Comparison of ENCODE assay signal across 9 cellular contexts in the genomic region with DNA sequence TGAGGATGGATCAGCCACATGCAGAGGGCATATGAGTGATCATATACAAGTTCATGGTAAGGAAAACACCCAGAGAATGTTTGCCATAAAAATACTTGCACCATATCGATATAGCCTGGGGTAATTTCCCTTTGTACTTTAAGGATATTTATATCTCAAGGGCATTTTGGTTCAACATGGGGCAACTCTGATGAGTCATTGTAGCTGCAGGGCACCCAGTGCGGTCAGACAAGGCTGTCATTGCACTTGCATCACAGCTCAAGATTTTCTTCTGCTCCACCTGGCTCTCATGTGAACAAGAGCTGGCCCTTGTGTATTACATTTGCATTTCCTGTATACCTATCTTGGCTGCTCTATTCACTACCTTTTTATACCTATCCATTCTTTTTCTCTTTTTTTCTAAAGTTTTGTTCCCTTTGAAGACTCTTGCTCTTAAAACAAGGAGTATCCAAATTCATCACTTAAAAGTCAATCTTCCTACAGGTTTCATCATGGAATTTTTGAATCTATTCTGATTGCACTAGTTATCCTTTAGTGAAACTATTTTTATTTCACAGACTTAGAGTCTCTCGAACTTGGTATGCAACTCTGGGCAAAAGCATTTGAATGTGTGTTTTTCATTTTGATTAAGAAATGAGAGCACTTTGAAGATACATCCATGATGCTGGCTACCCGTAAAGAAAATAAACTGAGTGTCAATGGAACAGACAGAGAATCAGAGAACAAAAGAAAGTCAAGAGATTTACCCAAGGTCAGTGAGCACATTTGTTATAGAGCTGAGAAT.
DNase-seq lines count a peak whose midpoint lies in the region; ATAC-seq, FAIRE-seq and TF ChIP-seq lines count a peak whose summit lies in the region.
"Had no signal": no experiment of that assay in that cellular context is flagged by ENCODE, and none has a peak within 500 bp of the region (broad histone marks: within the 10 kb centered on the region; RNA-seq: fewer than 3 reads in every experiment).

No MANE protein-coding gene starts in this region.

- no peak overlapping the region for H3K4me3 Mint-ChIP-seq in glutamatergic neuron (ENCODE audit: unreplicated experiment)
- no peak overlapping the region for H3K4me3 Mint-ChIP-seq in immature natural killer cell
- H3K4me3 Mint-ChIP-seq in T-helper 17 cell, result no peak overlapping the region
- H3K4me3 Mint-ChIP-seq: brain had no signal

- TF ChIP-seq CTCF in HFF-Myc (IDR thresholded peaks at IDR 0.05; ENCODE audit: low read depth, low read length, missing control alignments) (no peak), glutamatergic neuron (IDR thresholded peaks at IDR 0.05; ENCODE audit: partially characterized antibody, unreplicated experiment) (no peak), testis (IDR thresholded peaks at IDR 0.05) (no peak)

- no peaks in the 10 kb centered on the region for H3K4me1 ChIP-seq in testis

- ATAC-seq in T-helper 17 cell, result no peak

- no peak for TF ChIP-seq POLR2A in GM12892 (IDR thresholded peaks at IDR 0.05; ENCODE audit: low read depth, low read length)
- no peak for TF ChIP-seq POLR2A in testis (IDR thresholded peaks at IDR 0.05)

- H3K27me3 ChIP-seq in testis, result no peaks in the 10 kb centered on the region

- peaks cover 3% of the 10 kb centered on the region for H3K27me3 Mint-ChIP-seq in glutamatergic neuron (ENCODE audit: unreplicated experiment)
- H3K27me3 Mint-ChIP-seq in immature natural killer cell (ENCODE audit: low read depth in 3 of 3), result peaks cover 0 to 4% (median 1%) of the 10 kb centered on the region in 3 donors
- H3K27me3 Mint-ChIP-seq in T-helper 17 cell, result peaks cover 52% of the 10 kb centered on the region

- H3K4me1 Mint-ChIP-seq in glutamatergic neuron (ENCODE audit: low read depth, unreplicated experiment), result peaks cover 30% of the 10 kb centered on the region
- H3K4me1 Mint-ChIP-seq in immature natural killer cell, result no peaks in the 10 kb centered on the region
- no peaks in the 10 kb centered on the region for H3K4me1 Mint-ChIP-seq in T-helper 17 cell

- H3K27ac Mint-ChIP-seq in glutamatergic neuron (ENCODE audit: unreplicated experiment), result peak overlapping the region; percentile 69
- H3K27ac Mint-ChIP-seq in immature natural killer cell, result no peak overlapping the region
- H3K27ac Mint-ChIP-seq in T-helper 17 cell, result no peak overlapping the region

- H3K9me3 ChIP-seq in T-helper 17 cell (ENCODE audit: control insufficient read depth, low read length, poor library complexity, severe bottlenecking) (no peaks in the 10 kb centered on the region), testis (no peaks in the 10 kb centered on the region)

- WGBS in testis, 2 donors, result 75 to 77% methylated on average over 4 of the region's 4 CpGs

- no peak for FAIRE-seq in GM12892 (lab: Jason Lieb, UNC)

- no peaks in the 10 kb centered on the region for H3K36me3 Mint-ChIP-seq in glutamatergic neuron (ENCODE audit: unreplicated experiment)
- no peaks in the 10 kb centered on the region for H3K36me3 Mint-ChIP-seq in immature natural killer cell
- H3K36me3 Mint-ChIP-seq in T-helper 17 cell (ENCODE audit: low read depth), result no peaks in the 10 kb centered on the region
- H3K36me3 Mint-ChIP-seq: brain had no signal

- H3K9me3 Mint-ChIP-seq in glutamatergic neuron (ENCODE audit: unreplicated experiment), result peaks cover 4% of the 10 kb centered on the region
- H3K9me3 Mint-ChIP-seq in immature natural killer cell, result no peaks in the 10 kb centered on the region

- no peak overlapping the region for H3K27ac ChIP-seq in testis

- H3K36me3 ChIP-seq in testis (ENCODE audit: low read depth, missing control alignments), result no peaks in the 10 kb centered on the region

- H3K4me3 ChIP-seq in HFF-Myc (replicated peaks; ENCODE audit: low read depth, low read length), result no peak overlapping the region
- H3K4me3 ChIP-seq in testis, result no peak overlapping the region

- intact Hi-C loops in testis (cut with DNase I; ENCODE audit: low total_unique reads), result no loop called here

- DNase-seq in Daoy (ENCODE audit: low read depth) (peak; percentile 33), HFF-Myc (ENCODE audit: extremely low read depth, low read depth) (peak; percentile 42), OCI-M1 (lab: John Stamatoyannopoulos, UW) (peak; percentile 89), glutamatergic neuron (no peak), GM12892 (ENCODE audit: insufficient read length) (no peak), immature natural killer cell (no peak), T-helper 17 cell (no peak), testis (no peak)

Comparison
In these comparisons a context has a peak if more than half of its experiments do, and no peak if none do; other contexts are left out.
1. DNase-seq: peak in Daoy (single experiment), HFF-Myc (single experiment) and OCI-M1 (single experiment); none in glutamatergic neuron (single experiment), GM12892 (single experiment), immature natural killer cell (0 of 3), T-helper 17 cell (0 of 3) and testis (single experiment).